12 cellular contexts compared by ENCODE assay signal in genomic region chr1:114093624-114094302, GRCh38. TPM values are rescaled to one million over a fixed set of nuclear protein-coding genes. Genes with fewer than 3 reads are reported as not detected.
DNase-seq lines count a peak whose midpoint lies in the region; ATAC-seq and TF ChIP-seq lines count a peak whose summit lies in the region.
"Had no signal": no experiment of that assay in that cellular context is flagged by ENCODE, and none has a peak within 500 bp of the region (broad histone marks: within the 10 kb centered on the region; RNA-seq: fewer than 3 reads in every experiment).

No MANE protein-coding gene starts in this region.

- no peaks in the 10 kb centered on the region for H3K79me2 ChIP-seq in HCT116 (ENCODE audit: insufficient read depth, low read length)

- no peak overlapping the region for H2AFZ ChIP-seq in HCT116 (ENCODE audit: low read depth, low read length, poor library complexity, severe bottlenecking)

- peak; percentile 52 for TF ChIP-seq CTCF in C4-2B (conservative IDR thresholded peaks at IDR 0.05)
- TF ChIP-seq CTCF in HCT116 (IDR thresholded peaks at IDR 0.05 in 2 of 3, conservative IDR thresholded peaks at IDR 0.05 in 1 of 3; ENCODE audit: borderline replicate concordance in 1 of 3, insufficient read depth in 1 of 3, low read depth in 2 of 3, low read length in 2 of 3) = peak; percentile 42 to 56 (median 52); a peak in 5 of 6 replicates

- no TSS peak for BruUV-seq in HCT116 (replicated peaks; lab: Mats Ljungman, UMichigan)

- no peaks in the 10 kb centered on the region for H3K9me3 ChIP-seq in HCT116 (ENCODE audit: control insufficient read depth in 1 of 2, insufficient read depth in 1 of 2, low read depth in 1 of 2, low read length in 2 of 2)

- no peak overlapping the region for H3K9ac ChIP-seq in HCT116 (ENCODE audit: low read length)

- peak; percentile 54 for TF ChIP-seq RAD21 in HCT116 (IDR thresholded peaks at IDR 0.05; ENCODE audit: low read depth)

- no peaks in the 10 kb centered on the region for H4K20me1 ChIP-seq in HCT116 (ENCODE audit: insufficient read depth)

- H3K9me2 ChIP-seq in HCT116 (ENCODE audit: insufficient read depth) = no peaks in the 10 kb centered on the region

- RAD21 ChIA-PET in HCT116 (lab: Charles Lee; ENCODE audit: low non-redundant PET in 1 of 2, low total read pairs in 2 of 2, uncharacterized antibody in 2 of 2, unreplicated experiment in 2 of 2) = no interaction called here

- no peak overlapping the region for H3K4me2 ChIP-seq in HCT116 (ENCODE audit: low read length)

- POLR2A ChIA-PET in HCT116 (lab: Charles Lee) = no interaction called here

- ATAC-seq in HCT116 = peak; percentile 87
- ATAC-seq: naive thymus-derived CD8-positive, alpha-beta T cell had no signal

- no peak overlapping the region for H3K4me3 ChIP-seq in HCT116 (replicated peaks in 1 of 2; ENCODE audit: low read depth in 1 of 2, low read length in 2 of 2)

- H3K36me3 ChIP-seq in HCT116 (ENCODE audit: control insufficient read depth in 1 of 2, insufficient read depth in 2 of 2, low read length in 2 of 2) = no peaks in the 10 kb centered on the region

- H3K4me1 ChIP-seq in HCT116 (ENCODE audit: control insufficient read depth in 1 of 2, insufficient read depth in 2 of 2, low read length in 2 of 2) = no peaks in the 10 kb centered on the region

- H3K27ac ChIP-seq in C4-2B = no peak overlapping the region; the same call in 1 of the 2 replicates
- no peak overlapping the region for H3K27ac ChIP-seq in HCT116 (ENCODE audit: low read depth, low read length)
- H3K27ac ChIP-seq in substantia nigra (ENCODE audit: low read depth, low read length, poor library complexity, severe bottlenecking) = no peak overlapping the region

- H3K27me3 ChIP-seq in HCT116 (ENCODE audit: insufficient read depth, low read length) = peaks cover 49% of the 10 kb centered on the region

- intact Hi-C loops in HCT116 (cut with micrococcal nuclease) = loop anchor here (1.0 kb wide), 1 partner anchor 189 kb away; no protein-coding TSS in a partner anchor

- DNase-seq in HCT116 (ENCODE audit: low read depth, low spot score) = peak; percentile 23
- DNase-seq in amniotic epithelial cell (ENCODE audit: low read depth) = peak; percentile 68
- DNase-seq in myocyte (ENCODE audit: low read depth) = peak; percentile 65
- no peak for DNase-seq in LoVo (ENCODE audit: low spot score)
- DNase-seq in stimulated activated CD4-positive, alpha-beta T cell treated with anti-CD3 and anti-CD28 coated beads, Interleukin-15, amount 100 ng/mL, for 24 hours = no peak
- DNase-seq in NCI-H82 (lab: John Stamatoyannopoulos, UW) = no peak
- no peak for DNase-seq in substantia nigra (lab: John Stamatoyannopoulos, UW)
- DNase-seq: cortex of kidney, NCI-H524 treated with DMSO at 0.1 percent for 48 hours had no signal

- CTCF ChIA-PET in HCT116 (lab: Charles Lee) = interaction anchor here (2.0 kb wide), 1 partner anchor 189 kb away, joined by 9 read pairs; no protein-coding TSS in a partner anchor

- TF ChIP-seq POLR2A in HCT116 (IDR thresholded peaks at IDR 0.05; ENCODE audit: borderline replicate concordance, extremely low read depth, insufficient read depth, insufficient read length) = no peak

TF ChIP-seq in HCT116, 20 proteins besides CTCF, POLR2A, EP300 and RAD21:
- TF ChIP-seq TCF7L2 (IDR thresholded peaks at IDR 0.05; ENCODE audit: borderline replicate concordance, extremely low read depth, insufficient read depth, insufficient read length) (no peak), MAX (IDR thresholded peaks at IDR 0.05) (peak; percentile 36; the same call in 1 of the 2 replicates)

RNA-seq across cellular contexts. Expression of gene SYT6, which starts 59.9 kb away (rescaled TPM):
- total RNA-seq in HCT116 (2021; ENCODE audit: unreplicated experiment) (not detected), myocyte (1.0 and 1.4 TPM in 2 replicates)
- not detected in 2 replicates for polyA plus RNA-seq in HCT116 (2012)
- 0.55 TPM for polyA plus RNA-seq in myocyte (2012)
- total RNA-seq: naive thymus-derived CD8-positive, alpha-beta T cell had no signal
- polyA plus RNA-seq: IgD-negative memory B cell; naive thymus-derived CD8-positive, alpha-beta T cell had no signal

Comparison
In these comparisons a context has a peak if more than half of its experiments do, and no peak if none do; other contexts are left out.
1. DNase-seq: peak in HCT116 (single experiment), amniotic epithelial cell (single experiment) and myocyte (single experiment); none in LoVo (single experiment), stimulated activated CD4-positive, alpha-beta T cell treated with anti-CD3 and anti-CD28 coated beads, Interleukin-15, amount 100 ng/mL, for 24 hours (single experiment), NCI-H82 (single experiment) and substantia nigra (0 of 49).